In genomic region chrX:38172596-38172995, GRCh38 we compare ENCODE assay signal across 21 cellular contexts. TPM values are rescaled to one million over a fixed set of nuclear protein-coding genes. Genes with fewer than 3 reads are reported as not detected.
"Had no signal": no experiment of that assay in that cellular context is flagged by ENCODE, and none has a peak within 500 bp of the region (broad histone marks: within the 10 kb centered on the region; RNA-seq: fewer than 3 reads in every experiment).

No MANE protein-coding gene starts in this region.

- H3K4me3 ChIP-seq: colonic mucosa, heart right ventricle, spleen, thoracic aorta, upper lobe of right lung had no signal

- H3K27ac Mint-ChIP-seq: activated CD4-positive, alpha-beta T cell treated with anti-CD3 and anti-CD28 coated beads, Interleukin-2, amount 10 ng/mL, durations not matched to agents 24 days and 14 days; activated CD8-positive, alpha-beta T cell treated with anti-CD3 and anti-CD28 coated beads for 36 hours; activated naive CD4-positive, alpha-beta T cell treated with anti-CD3 and anti-CD28 coated beads for 36 hours; endodermal cell; naive thymus-derived CD8-positive, alpha-beta T cell; stimulated activated memory B cell treated with anti-CD40 and anti-IgM and Interleukin-4, amounts not matched to agents 10 μg/mL and 1 μg/mL and 100 μg/mL, for 72 hours had no signal

- H3K36me3 ChIP-seq: colonic mucosa, neutrophil, spleen, thoracic aorta, upper lobe of right lung had no signal

- H3K9ac ChIP-seq: parathyroid adenoma had no signal

- DNase-seq: activated CD4-positive, alpha-beta T cell treated with anti-CD3 and anti-CD28 coated beads, Interleukin-2, amount 10 ng/mL, durations not matched to agents 24 days and 14 days; activated CD8-positive, alpha-beta T cell treated with anti-CD3 and anti-CD28 coated beads for 36 hours; activated naive CD4-positive, alpha-beta T cell treated with anti-CD3 and anti-CD28 coated beads for 36 hours; activated T-cell treated with anti-CD3 and anti-CD28 coated beads, Interleukin-2, amount 50 U/mL, for 1 hour; anterior cingulate cortex; colonic mucosa; endodermal cell; heart right ventricle; naive thymus-derived CD8-positive, alpha-beta T cell; spleen; stimulated activated CD4-positive, alpha-beta T cell treated with anti-CD3 and anti-CD28 coated beads, Interleukin-4, amount 100 ng/mL, for 4 hours; T1000; upper lobe of right lung had no signal

- H3K4me1 Mint-ChIP-seq: activated CD4-positive, alpha-beta T cell treated with anti-CD3 and anti-CD28 coated beads, Interleukin-2, amount 10 ng/mL, durations not matched to agents 24 days and 14 days; brain; central memory CD8-positive, alpha-beta T cell; naive thymus-derived CD8-positive, alpha-beta T cell; stimulated activated memory B cell treated with anti-CD40 and anti-IgM and Interleukin-4, amounts not matched to agents 10 μg/mL and 1 μg/mL and 100 μg/mL, for 72 hours had no signal

- H3K4me1 ChIP-seq: colonic mucosa, foreskin keratinocyte, heart right ventricle, parathyroid adenoma, spleen, upper lobe of right lung had no signal

- H3K79me2 ChIP-seq: parathyroid adenoma had no signal

- H2AFZ ChIP-seq: parathyroid adenoma had no signal

- H3K27me3 ChIP-seq: colonic mucosa, foreskin keratinocyte, neutrophil, upper lobe of right lung had no signal

- ATAC-seq: activated CD8-positive, alpha-beta T cell treated with anti-CD3 and anti-CD28 coated beads for 36 hours; foreskin keratinocyte; heart right ventricle; naive thymus-derived CD8-positive, alpha-beta T cell; stimulated activated memory B cell treated with anti-CD40 and anti-IgM and Interleukin-4, amounts not matched to agents 10 μg/mL and 1 μg/mL and 100 μg/mL, for 72 hours; upper lobe of right lung had no signal

- H3K27ac ChIP-seq: colonic mucosa, foreskin keratinocyte, heart right ventricle, neutrophil, parathyroid adenoma, spleen, thoracic aorta, upper lobe of right lung had no signal

- H3K27me3 Mint-ChIP-seq: activated CD8-positive, alpha-beta T cell treated with anti-CD3 and anti-CD28 coated beads for 36 hours; brain; stimulated activated memory B cell treated with anti-CD40 and anti-IgM and Interleukin-4, amounts not matched to agents 10 μg/mL and 1 μg/mL and 100 μg/mL, for 72 hours had no signal

- H3K9me3 Mint-ChIP-seq: activated CD4-positive, alpha-beta T cell treated with anti-CD3 and anti-CD28 coated beads, Interleukin-2, amount 10 ng/mL, durations not matched to agents 24 days and 14 days; activated CD8-positive, alpha-beta T cell treated with anti-CD3 and anti-CD28 coated beads for 36 hours; activated naive CD4-positive, alpha-beta T cell treated with anti-CD3 and anti-CD28 coated beads for 36 hours; central memory CD8-positive, alpha-beta T cell; naive thymus-derived CD8-positive, alpha-beta T cell; stimulated activated memory B cell treated with anti-CD40 and anti-IgM and Interleukin-4, amounts not matched to agents 10 μg/mL and 1 μg/mL and 100 μg/mL, for 72 hours had no signal

- H3K36me3 Mint-ChIP-seq: brain; naive thymus-derived CD8-positive, alpha-beta T cell; stimulated activated memory B cell treated with anti-CD40 and anti-IgM and Interleukin-4, amounts not matched to agents 10 μg/mL and 1 μg/mL and 100 μg/mL, for 72 hours had no signal

- H3K9me3 ChIP-seq: colonic mucosa, heart right ventricle, neutrophil, spleen, thoracic aorta, upper lobe of right lung had no signal

- H3K4me3 Mint-ChIP-seq: activated CD4-positive, alpha-beta T cell treated with anti-CD3 and anti-CD28 coated beads, Interleukin-2, amount 10 ng/mL, durations not matched to agents 24 days and 14 days; activated CD8-positive, alpha-beta T cell treated with anti-CD3 and anti-CD28 coated beads for 36 hours; activated naive CD4-positive, alpha-beta T cell treated with anti-CD3 and anti-CD28 coated beads for 36 hours; brain; central memory CD8-positive, alpha-beta T cell; endodermal cell; naive thymus-derived CD8-positive, alpha-beta T cell; stimulated activated memory B cell treated with anti-CD40 and anti-IgM and Interleukin-4, amounts not matched to agents 10 μg/mL and 1 μg/mL and 100 μg/mL, for 72 hours had no signal

RNA-seq across cellular contexts. Expression of gene SRPX, which starts 48.1 kb away (rescaled TPM):
- total RNA-seq: activated CD4-positive, alpha-beta T cell treated with anti-CD3 and anti-CD28 coated beads, Interleukin-2, amount 10 ng/mL, durations not matched to agents 24 days and 14 days; activated CD8-positive, alpha-beta T cell treated with anti-CD3 and anti-CD28 coated beads for 36 hours; activated naive CD4-positive, alpha-beta T cell treated with anti-CD3 and anti-CD28 coated beads for 36 hours; naive thymus-derived CD8-positive, alpha-beta T cell; T-helper 1 cell treated with Interleukin-12 subunit alpha and Interleukin-12 subunit beta and Interleukin-4 antibody, amounts not matched to agents 30 ng/mL and 1 ng/mL, for 36 hours had no signal
- polyA plus RNA-seq: naive thymus-derived CD8-positive, alpha-beta T cell had no signal
